Comparison of ENCODE assay signal across 26 cellular contexts in genomic region chr3:99730870-99731269, GRCh38.
"Had no signal": no experiment of that assay in that cellular context is flagged by ENCODE, and none has a peak within 500 bp of the region (broad histone marks: within the 10 kb centered on the region; RNA-seq: fewer than 3 reads in every experiment).

No MANE protein-coding gene starts in this region.

- ATAC-seq: activated CD4-positive, CD25-positive, alpha-beta regulatory T cell treated with anti-CD3 and anti-CD28 coated beads, Interleukin-2, amount 50 U/mL, for 24 hours; gastroesophageal sphincter; left colon; naive thymus-derived CD8-positive, alpha-beta T cell; right cardiac atrium had no signal

- H3K27me3 ChIP-seq: esophagus muscularis mucosa, gastroesophageal sphincter, thyroid gland, upper lobe of left lung had no signal

- H3K36me3 ChIP-seq: esophagus muscularis mucosa, gastroesophageal sphincter, thyroid gland, upper lobe of left lung, WERI-Rb-1 had no signal

- H3K27ac ChIP-seq: esophagus muscularis mucosa, gastroesophageal sphincter, thyroid gland, upper lobe of left lung, WERI-Rb-1 had no signal

- H3K4me1 ChIP-seq: esophagus muscularis mucosa, gastroesophageal sphincter, thyroid gland had no signal

- DNase-seq: activated CD4-positive, alpha-beta T cell treated with anti-CD3 and anti-CD28 coated beads for 48 hours; activated CD4-positive, alpha-beta T cell treated with anti-CD3 and anti-CD28 coated beads, Interleukin-2, amount 50 U/mL, for 48 hours; activated CD8-positive, alpha-beta memory T cell treated with anti-CD3 and anti-CD28 coated beads for 24 hours; activated effector memory CD4-positive, alpha-beta T cell treated with Interleukin-2 at 50 U/mL for 16 hours; activated naive CD4-positive, alpha-beta T cell treated with Interleukin-2 at 50 U/mL for 16 hours; activated naive CD8-positive, alpha-beta T cell treated with anti-CD3 and anti-CD28 coated beads for 36 hours; amniotic stem cell; central memory CD4-positive, alpha-beta T cell; dermis blood vessel endothelial cell; effector CD4-positive, alpha-beta T cell; hippocampal formation; kidney; left colon; midbrain; naive thymus-derived CD8-positive, alpha-beta T cell; occipital lobe; right cardiac atrium; stimulated activated CD4-positive, alpha-beta T cell treated with anti-CD3 and anti-CD28 coated beads, Interleukin-2, amount 100 ng/mL, for 48 hours; SW 1271; T-helper 9 cell; thyroid gland; upper lobe of left lung; WERI-Rb-1 had no signal

- H3K4me3 ChIP-seq: esophagus muscularis mucosa, gastroesophageal sphincter, thyroid gland, upper lobe of left lung had no signal

- H3K9me3 ChIP-seq: esophagus muscularis mucosa, gastroesophageal sphincter, thyroid gland, upper lobe of left lung had no signal
